In the genomic region with DNA sequence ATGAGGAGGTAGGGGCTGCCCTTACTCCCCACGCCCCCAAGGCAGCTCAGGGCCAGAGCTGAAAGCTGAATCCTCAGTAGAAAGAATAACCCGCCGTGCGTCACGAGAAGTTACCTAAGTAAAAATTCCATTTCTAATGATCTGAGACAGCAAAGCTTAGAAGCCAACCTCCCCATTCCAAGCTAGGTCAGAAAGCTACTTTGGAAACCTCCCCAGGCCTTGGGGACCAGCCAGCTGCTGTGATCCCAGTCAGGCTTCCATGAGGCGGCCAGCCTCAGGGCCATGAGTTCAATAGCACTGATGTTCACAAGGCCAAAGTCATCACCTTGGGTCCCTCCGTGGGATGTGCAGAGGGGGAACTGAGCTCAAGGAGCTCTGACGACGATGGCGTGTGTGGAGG, we compare ENCODE assay signal across 1 cellular context.
TF ChIP-seq lines count a peak whose summit lies in the region.

No MANE protein-coding gene starts in this region.

TF ChIP-seq in IMR-90, 13 proteins besides CTCF, POLR2A, EP300 and RAD21 (continued from another document):
- TF ChIP-seq BHLHE40 (IDR thresholded peaks at IDR 0.05; ENCODE audit: low read depth, low read length) (no peak), MXI1 (IDR thresholded peaks at IDR 0.05; ENCODE audit: borderline replicate concordance, low read depth, low read length) (no peak), FOS (IDR thresholded peaks at IDR 0.05; ENCODE audit: low read depth, low read length) (no peak), MAFK (IDR thresholded peaks at IDR 0.05; ENCODE audit: low read depth, low read length) (no peak), NFE2L2 (IDR thresholded peaks at IDR 0.05; ENCODE audit: low read depth, low read length) (no peak), RCOR1 (IDR thresholded peaks at IDR 0.05; ENCODE audit: insufficient replicate concordance, low read length) (no peak), MAZ (IDR thresholded peaks at IDR 0.05; ENCODE audit: borderline replicate concordance, low read depth, low read length) (no peak), CEBPB (IDR thresholded peaks at IDR 0.05; ENCODE audit: low read depth, low read length) (no peak), SMC3 (IDR thresholded peaks at IDR 0.05; ENCODE audit: low read depth, low read length) (no peak), CHD1 (IDR thresholded peaks at IDR 0.05; ENCODE audit: low read depth, low read length) (no peak)
- TF ChIP-seq, protein P1, sequence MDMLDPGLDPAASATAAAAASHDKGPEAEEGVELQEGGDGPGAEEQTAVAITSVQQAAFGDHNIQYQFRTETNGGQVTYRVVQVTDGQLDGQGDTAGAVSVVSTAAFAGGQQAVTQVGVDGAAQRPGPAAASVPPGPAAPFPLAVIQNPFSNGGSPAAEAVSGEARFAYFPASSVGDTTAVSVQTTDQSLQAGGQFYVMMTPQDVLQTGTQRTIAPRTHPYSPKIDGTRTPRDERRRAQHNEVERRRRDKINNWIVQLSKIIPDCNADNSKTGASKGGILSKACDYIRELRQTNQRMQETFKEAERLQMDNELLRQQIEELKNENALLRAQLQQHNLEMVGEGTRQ (IDR thresholded peaks at IDR 0.05; ENCODE audit: low read depth, low read length) = no peak
- TF ChIP-seq, protein P2, sequence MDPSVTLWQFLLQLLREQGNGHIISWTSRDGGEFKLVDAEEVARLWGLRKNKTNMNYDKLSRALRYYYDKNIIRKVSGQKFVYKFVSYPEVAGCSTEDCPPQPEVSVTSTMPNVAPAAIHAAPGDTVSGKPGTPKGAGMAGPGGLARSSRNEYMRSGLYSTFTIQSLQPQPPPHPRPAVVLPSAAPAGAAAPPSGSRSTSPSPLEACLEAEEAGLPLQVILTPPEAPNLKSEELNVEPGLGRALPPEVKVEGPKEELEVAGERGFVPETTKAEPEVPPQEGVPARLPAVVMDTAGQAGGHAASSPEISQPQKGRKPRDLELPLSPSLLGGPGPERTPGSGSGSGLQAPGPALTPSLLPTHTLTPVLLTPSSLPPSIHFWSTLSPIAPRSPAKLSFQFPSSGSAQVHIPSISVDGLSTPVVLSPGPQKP (IDR thresholded peaks at IDR 0.05; ENCODE audit: borderline replicate concordance, low read depth, low read length) = no peak
